ENCODE assay signal across 1 cellular context in genomic region chr3:16905704-16906103, GRCh38.
TF ChIP-seq lines count a peak whose summit lies in the region.

No MANE protein-coding gene starts in this region.

TF ChIP-seq in GM12878, 131 proteins besides CTCF, POLR2A, EP300 and RAD21:
- no peak for TF ChIP-seq SREBF1 (IDR thresholded peaks at IDR 0.05; ENCODE audit: low read length)
- TF ChIP-seq, protein P1, sequence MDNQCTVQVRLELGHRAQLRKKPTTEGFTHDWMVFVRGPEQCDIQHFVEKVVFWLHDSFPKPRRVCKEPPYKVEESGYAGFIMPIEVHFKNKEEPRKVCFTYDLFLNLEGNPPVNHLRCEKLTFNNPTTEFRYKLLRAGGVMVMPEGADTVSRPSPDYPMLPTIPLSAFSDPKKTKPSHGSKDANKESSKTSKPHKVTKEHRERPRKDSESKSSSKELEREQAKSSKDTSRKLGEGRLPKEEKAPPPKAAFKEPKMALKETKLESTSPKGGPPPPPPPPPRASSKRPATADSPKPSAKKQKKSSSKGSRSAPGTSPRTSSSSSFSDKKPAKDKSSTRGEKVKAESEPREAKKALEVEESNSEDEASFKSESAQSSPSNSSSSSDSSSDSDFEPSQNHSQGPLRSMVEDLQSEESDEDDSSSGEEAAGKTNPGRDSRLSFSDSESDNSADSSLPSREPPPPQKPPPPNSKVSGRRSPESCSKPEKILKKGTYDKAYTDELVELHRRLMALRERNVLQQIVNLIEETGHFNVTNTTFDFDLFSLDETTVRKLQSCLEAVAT (IDR thresholded peaks at IDR 0.05), result no peak
- TF ChIP-seq ZBTB4 (CRISPR knock-in tag; IDR thresholded peaks at IDR 0.05), result no peak
- no peak for TF ChIP-seq POLR2AphosphoS5 (IDR thresholded peaks at IDR 0.05; ENCODE audit: low read length)
- TF ChIP-seq SP1 (IDR thresholded peaks at IDR 0.05; ENCODE audit: low read depth, low read length), result no peak
- TF ChIP-seq RELA (IDR thresholded peaks at IDR 0.05; ENCODE audit: borderline replicate concordance, partially characterized antibody), result no peak
- no peak for TF ChIP-seq IKZF1 (conservative IDR thresholded peaks at IDR 0.05)
- TF ChIP-seq BCL11A (IDR thresholded peaks at IDR 0.05; ENCODE audit: low read depth, low read length), result no peak
- no peak for TF ChIP-seq CBX5 (IDR thresholded peaks at IDR 0.05; ENCODE audit: low read depth)
- TF ChIP-seq BHLHE40 (IDR thresholded peaks at IDR 0.05; ENCODE audit: borderline replicate concordance in 1 of 2, low read depth in 2 of 2, low read length in 1 of 2), result no peak
- TF ChIP-seq TCF3 (IDR thresholded peaks at IDR 0.05; ENCODE audit: borderline replicate concordance, insufficient read depth, low read depth, low read length), result no peak
- TF ChIP-seq YBX1 (IDR thresholded peaks at IDR 0.05), result no peak
- TF ChIP-seq GATAD2B (conservative IDR thresholded peaks at IDR 0.05; ENCODE audit: low read depth), result no peak
- TF ChIP-seq ZNF384 (IDR thresholded peaks at IDR 0.05; ENCODE audit: borderline replicate concordance, low read depth, low read length), result no peak
- no peak for TF ChIP-seq NR2C1 (IDR thresholded peaks at IDR 0.05)
- TF ChIP-seq SIX5 (IDR thresholded peaks at IDR 0.05; ENCODE audit: low read depth, low read length, severe bottlenecking), result no peak
- no peak for TF ChIP-seq NFIC (IDR thresholded peaks at IDR 0.05; ENCODE audit: low read depth, low read length)
- no peak for TF ChIP-seq TCF7 (IDR thresholded peaks at IDR 0.05; ENCODE audit: borderline replicate concordance)
